ENCODE assay signal across 16 cellular contexts in the genomic region with DNA sequence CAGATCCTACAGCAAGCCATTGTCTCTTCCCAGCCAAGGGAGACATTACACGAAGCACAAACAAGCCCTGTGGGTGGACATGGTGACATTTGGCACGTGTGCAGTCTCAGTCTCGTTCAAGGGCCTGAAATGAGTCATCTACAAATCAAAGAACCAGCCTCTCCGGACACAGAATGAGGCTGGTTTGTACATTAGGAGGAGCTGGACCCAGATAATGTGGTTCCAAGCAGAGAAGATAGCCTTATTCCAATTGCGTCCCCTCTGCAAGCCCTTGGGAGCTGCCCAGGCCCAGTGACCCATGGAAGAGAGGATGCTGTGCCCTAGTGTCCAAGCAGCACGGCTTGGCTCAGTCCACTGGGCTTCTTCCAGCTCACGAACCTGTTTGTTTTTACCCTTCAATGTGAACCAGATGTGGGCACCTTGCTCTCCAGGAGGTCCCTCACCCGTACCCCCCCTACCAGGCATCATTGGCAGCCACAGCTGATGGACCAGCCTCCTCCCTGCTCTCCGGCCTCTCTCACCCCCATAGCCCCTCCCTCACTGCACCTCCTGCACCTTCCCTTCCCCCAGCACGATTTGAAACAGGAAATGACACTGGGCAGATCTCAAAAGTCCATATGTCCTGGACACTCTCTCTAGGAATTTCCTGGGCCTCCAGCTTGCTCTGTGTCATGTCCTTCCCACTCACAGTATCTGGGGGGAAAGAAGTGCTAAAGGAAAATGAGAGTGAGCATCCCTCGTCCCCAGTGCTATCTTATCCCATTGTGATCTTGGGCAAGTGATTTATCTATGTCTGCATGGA. TPM values are rescaled to one million over a fixed set of nuclear protein-coding genes. Genes with fewer than 3 reads are reported as not detected.
DNase-seq lines count a peak whose midpoint lies in the region; ATAC-seq and TF ChIP-seq lines count a peak whose summit lies in the region.
"Had no signal": no experiment of that assay in that cellular context is flagged by ENCODE, and none has a peak within 500 bp of the region (broad histone marks: within the 10 kb centered on the region; RNA-seq: fewer than 3 reads in every experiment).

No MANE protein-coding gene starts in this region.

- H3K9me3 Mint-ChIP-seq in HFFc6 = no peaks in the 10 kb centered on the region
- H3K9me3 Mint-ChIP-seq: activated CD8-positive, alpha-beta T cell treated with anti-CD3 and anti-CD28 coated beads for 36 hours; memory B cell; stimulated activated naive CD8-positive, alpha-beta T cell treated with anti-CD3 and anti-CD28 coated beads, Interleukin-15, Interleukin-2, amounts not matched to agents 100 ng/mL and 50 ng/mL, for 24 hours had no signal

- ATAC-seq in HG03342 (IDR thresholded peaks at IDR 0.05; ENCODE audit: unreplicated experiment) (no peak), GM21526 (IDR thresholded peaks at IDR 0.05; ENCODE audit: low FRiP score, unreplicated experiment) (no peak)
- ATAC-seq: activated CD8-positive, alpha-beta T cell treated with anti-CD3 and anti-CD28 coated beads for 36 hours had no signal

- TF ChIP-seq CTCF in HFFc6 (IDR thresholded peaks at IDR 0.05) = no peak

- peak; percentile 90 for DNase-seq in DMS53 (lab: John Stamatoyannopoulos, UW)
- DNase-seq in HFFc6 = peak; percentile 24
- DNase-seq in SW480 (ENCODE audit: low spot score) = peak; percentile 74
- peak; percentile 29 for DNase-seq in iris pigment epithelial cell (ENCODE audit: low read depth)
- no peak for DNase-seq in NCI-H1092 treated with DMSO at 0.1 percent for 48 hours (lab: John Stamatoyannopoulos, UW)
- no peak for DNase-seq in putamen (ENCODE audit: low spot score)
- DNase-seq: activated CD8-positive, alpha-beta T cell treated with anti-CD3 and anti-CD28 coated beads for 36 hours; activated gamma-delta T cell treated with Interleukin-2 at 50 U/mL for 16 hours; NCI-H2227 treated with DMSO at 0.1 percent for 48 hours; Peyer's patch; stimulated activated CD4-positive, alpha-beta T cell treated with anti-CD3 and anti-CD28 coated beads, Interleukin-4, amount 100 ng/mL, for 4 hours; T1000 had no signal

- H3K4me3 Mint-ChIP-seq in HFFc6 = peak overlapping the region; percentile 31; the same call in 1 of the 2 replicates
- H3K4me3 Mint-ChIP-seq: activated CD8-positive, alpha-beta T cell treated with anti-CD3 and anti-CD28 coated beads for 36 hours; memory B cell; stimulated activated naive CD8-positive, alpha-beta T cell treated with anti-CD3 and anti-CD28 coated beads, Interleukin-15, Interleukin-2, amounts not matched to agents 100 ng/mL and 50 ng/mL, for 24 hours had no signal

- peak overlapping the region; percentile 24 for H3K27ac Mint-ChIP-seq in HFFc6
- H3K27ac Mint-ChIP-seq: activated CD8-positive, alpha-beta T cell treated with anti-CD3 and anti-CD28 coated beads for 36 hours; memory B cell; stimulated activated naive CD8-positive, alpha-beta T cell treated with anti-CD3 and anti-CD28 coated beads, Interleukin-15, Interleukin-2, amounts not matched to agents 100 ng/mL and 50 ng/mL, for 24 hours had no signal

- H3K27me3 Mint-ChIP-seq in HFFc6 (ENCODE audit: insufficient read depth) = peaks cover 3% of the 10 kb centered on the region; the same call in 1 of the 2 replicates
- H3K27me3 Mint-ChIP-seq: activated CD8-positive, alpha-beta T cell treated with anti-CD3 and anti-CD28 coated beads for 36 hours; memory B cell; stimulated activated naive CD8-positive, alpha-beta T cell treated with anti-CD3 and anti-CD28 coated beads, Interleukin-15, Interleukin-2, amounts not matched to agents 100 ng/mL and 50 ng/mL, for 24 hours had no signal

- no peaks in the 10 kb centered on the region for H3K36me3 Mint-ChIP-seq in HFFc6 (ENCODE audit: low read depth)
- H3K36me3 Mint-ChIP-seq: memory B cell had no signal

- H3K4me1 Mint-ChIP-seq in HFFc6 (ENCODE audit: low read depth) = peaks cover 29% of the 10 kb centered on the region

RNA-seq across cellular contexts. Expression of a gene that starts 26.2 kb away (rescaled TPM):
- 100 to 1,000 TPM; 152 to 296 (median 277) TPM for total RNA-seq in HFFc6 (2021; fragmentation: NEBNext Ultra II Directional; extraction: Animal tissue kit (Norgen Biotek cat#: 25700))

Comparison
In these comparisons a context has a peak if more than half of its experiments do, and no peak if none do; other contexts are left out.
1. DNase-seq: peak in DMS53 (single experiment), HFFc6 (single experiment), SW480 (single experiment) and iris pigment epithelial cell (single experiment); none in NCI-H1092 treated with DMSO at 0.1 percent for 48 hours (single experiment) and putamen (single experiment).